17 cellular contexts compared by ENCODE assay signal in the genomic region with DNA sequence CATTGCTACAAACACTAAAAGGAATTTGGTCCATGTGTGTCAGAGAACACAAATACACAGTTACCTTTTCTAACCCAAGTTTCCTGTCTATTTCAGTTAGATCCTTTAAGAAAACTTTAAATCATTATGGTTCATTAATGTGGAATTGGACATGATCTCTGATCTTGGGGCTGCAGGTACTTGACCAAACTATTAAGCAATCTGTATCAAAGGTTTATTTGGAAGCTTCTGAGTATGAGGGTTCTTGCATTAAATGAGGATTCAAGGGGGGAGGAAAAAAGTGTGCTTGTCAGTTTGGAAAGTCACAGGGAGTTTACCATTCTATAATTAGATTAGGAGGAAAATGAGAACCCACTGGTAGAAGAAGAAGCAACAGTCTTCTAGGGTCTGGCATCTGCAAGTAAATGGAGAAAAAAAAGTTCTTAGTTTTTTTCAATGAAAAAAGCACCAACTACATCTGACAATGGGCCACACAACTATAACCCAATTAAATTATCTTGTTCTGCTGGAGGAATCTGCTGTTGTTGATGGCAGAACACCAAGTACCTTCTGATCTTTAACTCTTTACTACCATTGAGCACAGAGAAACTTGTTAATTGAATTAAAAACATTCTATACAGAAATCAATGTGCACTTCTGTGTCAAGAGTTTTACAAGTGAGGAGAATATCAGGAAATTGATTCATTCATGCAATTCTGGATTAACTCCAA. TPM values are rescaled to one million over a fixed set of nuclear protein-coding genes. Genes with fewer than 3 reads are reported as not detected.
DNase-seq lines count a peak whose midpoint lies in the region; ATAC-seq, FAIRE-seq and TF ChIP-seq lines count a peak whose summit lies in the region.
"Had no signal": no experiment of that assay in that cellular context is flagged by ENCODE, and none has a peak within 500 bp of the region (broad histone marks: within the 10 kb centered on the region; RNA-seq: fewer than 3 reads in every experiment).

No MANE protein-coding gene starts in this region.

- intact Hi-C loops in endothelial cell of umbilical vein (cut with micrococcal nuclease), result no loop called here

- peaks cover 3% of the 10 kb centered on the region in 2 experiments for H3K27me3 ChIP-seq in endothelial cell of umbilical vein (ENCODE audit: control insufficient read depth in 2 of 2, insufficient read depth in 2 of 2, low read length in 2 of 2)
- H3K27me3 ChIP-seq: BLaER1 treated with 17β-estradiol and CSF1 and Interleukin-3, amounts not matched to agents 10 nM and 100 nM had no signal

- H4K20me1 ChIP-seq in endothelial cell of umbilical vein (replicated peaks; ENCODE audit: control insufficient read depth, extremely low read depth, insufficient read depth, low read length), result no peaks in the 10 kb centered on the region
- H4K20me1 ChIP-seq: BLaER1 treated with 17β-estradiol and CSF1 and Interleukin-3, amounts not matched to agents 10 nM and 100 nM had no signal

- H3K9ac ChIP-seq in endothelial cell of umbilical vein (replicated peaks; ENCODE audit: extremely low read depth, insufficient read depth, low read length), result no peak overlapping the region
- H3K9ac ChIP-seq: BLaER1 treated with 17β-estradiol and CSF1 and Interleukin-3, amounts not matched to agents 10 nM and 100 nM had no signal

- TF ChIP-seq POLR2A in endothelial cell of umbilical vein (IDR thresholded peaks at IDR 0.05; ENCODE audit: low read depth, low read length) (no peak), GM18505 (IDR thresholded peaks at IDR 0.05; ENCODE audit: borderline replicate concordance, extremely low read depth, insufficient read depth, insufficient read length) (no peak)

- ATAC-seq in GM18505 (IDR thresholded peaks at IDR 0.05; ENCODE audit: unreplicated experiment), result no peak
- ATAC-seq: CD8-positive, alpha-beta T cell had no signal

- no peak for TF ChIP-seq CTCF in HEK293 (tag by site-specific recombination; IDR thresholded peaks at IDR 0.05)
- TF ChIP-seq CTCF in endothelial cell of umbilical vein (IDR thresholded peaks at IDR 0.05; ENCODE audit: extremely low read depth in 1 of 2, insufficient read depth in 1 of 2, low read depth in 1 of 2, low read length in 2 of 2), result no peak

- H3K27ac ChIP-seq in HEK293 (ENCODE audit: extremely low read depth, low read depth, low read length) (no peak overlapping the region), endothelial cell of umbilical vein (ENCODE audit: insufficient read depth, low read depth, low read length) (no peak overlapping the region)
- H3K27ac ChIP-seq: BLaER1 treated with 17β-estradiol and CSF1 and Interleukin-3, amounts not matched to agents 10 nM and 100 nM had no signal

- H3K9me1 ChIP-seq in endothelial cell of umbilical vein (replicated peaks; ENCODE audit: control insufficient read depth, extremely low read depth, insufficient read depth, low read length), result no peaks in the 10 kb centered on the region

- H2AFZ ChIP-seq in endothelial cell of umbilical vein (ENCODE audit: low read depth, low read length), result no peak overlapping the region

- no peaks in the 10 kb centered on the region for H3K79me2 ChIP-seq in endothelial cell of umbilical vein (ENCODE audit: control insufficient read depth, insufficient read depth, low read length)

- no peak overlapping the region for H3K4me2 ChIP-seq in endothelial cell of umbilical vein (ENCODE audit: insufficient read depth, low read length)

- dilution Hi-C loops in endothelial cell of umbilical vein (cut with MboI; ENCODE audit: extremely low pct_ligation_motif_present, low sequenced_read_pairs), result no loop called here

- no TSS peak for BruUV-seq in endothelial cell of umbilical vein (replicated peaks; lab: Mats Ljungman, UMichigan)

- FAIRE-seq in endothelial cell of umbilical vein (lab: Jason Lieb, UNC), result no peak
- FAIRE-seq: GM12891, GM18507, H1 had no signal

- H3K4me3 ChIP-seq in HEK293 (ENCODE audit: low read depth, low read length) (no peak overlapping the region), endothelial cell of umbilical vein (replicated peaks in 1 of 3; ENCODE audit: insufficient read depth in 1 of 3, low read depth in 1 of 3, low read length in 3 of 3) (no peak overlapping the region)
- H3K4me3 ChIP-seq: BLaER1 treated with 17β-estradiol and CSF1 and Interleukin-3, amounts not matched to agents 10 nM and 100 nM had no signal

- H3K36me3 ChIP-seq in HEK293 (ENCODE audit: control insufficient read depth in 2 of 2, insufficient read depth in 1 of 2, low read length in 2 of 2), result no peaks in the 10 kb centered on the region
- no peaks in the 10 kb centered on the region for H3K36me3 ChIP-seq in endothelial cell of umbilical vein (ENCODE audit: control insufficient read depth in 2 of 2, extremely low read depth in 1 of 2, insufficient read depth in 2 of 2, low read length in 2 of 2)
- H3K36me3 ChIP-seq: BLaER1 treated with 17β-estradiol and CSF1 and Interleukin-3, amounts not matched to agents 10 nM and 100 nM had no signal

- H3K9me3 ChIP-seq in HEK293 (ENCODE audit: control insufficient read depth, insufficient read depth, low read depth, low read length) (no peaks in the 10 kb centered on the region), endothelial cell of umbilical vein (replicated peaks; ENCODE audit: control insufficient read depth, insufficient read depth, low read length) (no peaks in the 10 kb centered on the region)
- H3K9me3 ChIP-seq: BLaER1 treated with 17β-estradiol and CSF1 and Interleukin-3, amounts not matched to agents 10 nM and 100 nM had no signal

- peak; percentile 41 for DNase-seq in endothelial cell of umbilical vein (ENCODE audit: low read depth, low spot score)
- no peak for DNase-seq in 8988T
- no peak for DNase-seq in EL
- DNase-seq: Calu3; CD8-positive, alpha-beta T cell; DND-41; H9; KG1 had no signal

- POLR2A ChIA-PET in HEK293 (lab: Yijun Ruan, JAX), result no interaction called here
- POLR2A ChIA-PET in endothelial cell of umbilical vein (lab: Charles Lee), result no interaction called here

- CTCF ChIA-PET in HEK293 (lab: Yijun Ruan, JAX), result interaction anchor here (0.7 to 33.6 kb wide), 5 partner anchors 13 to 135 kb away, joined by 4 to 924 read pairs (median 7); no protein-coding TSS in a partner anchor
- CTCF ChIA-PET in endothelial cell of umbilical vein (lab: Charles Lee), result interaction anchor here (1.6 to 2.0 kb wide), 3 partner anchors 17 to 85 kb away, joined by 4 to 8 read pairs (median 6); no protein-coding TSS in a partner anchor

- peaks cover 5% of the 10 kb centered on the region; the same call in 1 of the 2 replicates for H3K4me1 ChIP-seq in HEK293 (ENCODE audit: control insufficient read depth, insufficient read depth, low read length)
- peaks cover 8% of the 10 kb centered on the region for H3K4me1 ChIP-seq in endothelial cell of umbilical vein (ENCODE audit: control insufficient read depth, extremely low read depth, insufficient read depth, low read length)

TF ChIP-seq in HEK293, 187 proteins besides CTCF, POLR2A, EP300 and RAD21 (continues in another document):
- TF ChIP-seq ZNF585B (tag by site-specific recombination; IDR thresholded peaks at IDR 0.05), result no peak

TF ChIP-seq in PFSK-1, 5 proteins besides CTCF, POLR2A, EP300 and RAD21:
- 0 out of 2 replicates have a peak, but pooled peaks have one; percentile 59 for TF ChIP-seq SIN3A (IDR thresholded peaks at IDR 0.05; ENCODE audit: borderline replicate concordance, insufficient read depth, low read length)
- no peak for TF ChIP-seq FOXP2 (optimal IDR thresholded peaks at IDR 0.05; ENCODE audit: borderline replicate concordance, extremely low read depth, extremely low read length, insufficient read depth)

TF ChIP-seq in endothelial cell of umbilical vein, 7 proteins besides CTCF, POLR2A, EP300 and RAD21:
- TF ChIP-seq EZH2 (IDR thresholded peaks at IDR 0.05; ENCODE audit: borderline replicate concordance, low read depth, low read length, severe bottlenecking) (no peak), FOS (IDR thresholded peaks at IDR 0.05; ENCODE audit: borderline replicate concordance, insufficient read depth, low read length) (peak; percentile 17)

RNA-seq across cellular contexts. Expression of gene GTSF1, which starts 17.5 kb away (rescaled TPM):
- not detected for polyA plus RNA-seq in PFSK-1 (2012; ENCODE audit: insufficient read length, low read depth)
- total RNA-seq in endothelial cell of umbilical vein, result not detected in 2 replicates
- 14.1 and 15.4 TPM in 2 replicates for polyA plus RNA-seq in endothelial cell of umbilical vein
- polyA plus RNA-seq in endothelial cell of umbilical vein (2011; cell fraction: cytosol; rRNA removed), result 16.9 and 20.1 TPM in 2 replicates
- 8.5 and 10.2 TPM in 2 replicates for polyA plus RNA-seq in endothelial cell of umbilical vein (2011; cell fraction: nucleus; rRNA removed)
- polyA plus RNA-seq in endothelial cell of umbilical vein (2012), result not detected in 2 replicates
- 7.6 and 14.7 TPM in 2 replicates for polyA minus RNA-seq in endothelial cell of umbilical vein
- not detected for polyA minus RNA-seq in endothelial cell of umbilical vein (2011; cell fraction: cytosol; rRNA and poly(A)+ RNA removed)
- 3.0 and 5.3 TPM in 2 replicates for polyA minus RNA-seq in endothelial cell of umbilical vein (2011; cell fraction: nucleus; rRNA and poly(A)+ RNA removed)
- total RNA-seq: A673, H9 had no signal
- polyA plus RNA-seq: AG04450 had no signal

RNA-seq across cellular contexts. Expression of gene ITGA5, which starts 36.8 kb away (rescaled TPM):
- polyA plus RNA-seq in PFSK-1 (2012; ENCODE audit: insufficient read length, low read depth), result 115 TPM
- 938 and 994 TPM in 2 replicates for total RNA-seq in endothelial cell of umbilical vein
- polyA plus RNA-seq in endothelial cell of umbilical vein, result 657 and 731 TPM in 2 replicates
- polyA plus RNA-seq in endothelial cell of umbilical vein (2011; cell fraction: cytosol; rRNA removed), result 643 and 681 TPM in 2 replicates
- polyA plus RNA-seq in endothelial cell of umbilical vein (2011; cell fraction: nucleus; rRNA removed), result 771 and 889 TPM in 2 replicates
- polyA plus RNA-seq in endothelial cell of umbilical vein (2012), result 879 and 902 TPM in 2 replicates
- 914 and 1,135 TPM in 2 replicates for polyA minus RNA-seq in endothelial cell of umbilical vein
- 30.9 TPM for polyA minus RNA-seq in endothelial cell of umbilical vein (2011; cell fraction: cytosol; rRNA and poly(A)+ RNA removed)
- polyA minus RNA-seq in endothelial cell of umbilical vein (2011; cell fraction: nucleus; rRNA and poly(A)+ RNA removed), result 459 and 500 TPM in 2 replicates

RNA-seq across cellular contexts. Expression of gene NCKAP1L, which starts 41.6 kb away (rescaled TPM):
- polyA plus RNA-seq in PFSK-1 (2012; ENCODE audit: insufficient read length, low read depth), result 0.15 TPM
- total RNA-seq in endothelial cell of umbilical vein, result 0.07 and 0.09 TPM in 2 replicates
- 0.13 and 0.17 TPM in 2 replicates for polyA plus RNA-seq in endothelial cell of umbilical vein
- 0.08 and 0.09 TPM in 2 replicates for polyA plus RNA-seq in endothelial cell of umbilical vein (2011; cell fraction: cytosol; rRNA removed)
- polyA plus RNA-seq in endothelial cell of umbilical vein (2011; cell fraction: nucleus; rRNA removed), result 0.21 and 0.25 TPM in 2 replicates
- polyA plus RNA-seq in endothelial cell of umbilical vein (2012), result 0.08 and 0.12 TPM in 2 replicates
- 1.1 and 1.4 TPM in 2 replicates for polyA minus RNA-seq in endothelial cell of umbilical vein
- polyA minus RNA-seq in endothelial cell of umbilical vein (2011; cell fraction: cytosol; rRNA and poly(A)+ RNA removed), result not detected
- 0.05 and 0.58 TPM in 2 replicates for polyA minus RNA-seq in endothelial cell of umbilical vein (2011; cell fraction: nucleus; rRNA and poly(A)+ RNA removed)
- total RNA-seq: Calu3, H1, H9 had no signal
- polyA plus RNA-seq: AG04450 had no signal
